ENCODE assay signal across 8 cellular contexts in the genomic region with DNA sequence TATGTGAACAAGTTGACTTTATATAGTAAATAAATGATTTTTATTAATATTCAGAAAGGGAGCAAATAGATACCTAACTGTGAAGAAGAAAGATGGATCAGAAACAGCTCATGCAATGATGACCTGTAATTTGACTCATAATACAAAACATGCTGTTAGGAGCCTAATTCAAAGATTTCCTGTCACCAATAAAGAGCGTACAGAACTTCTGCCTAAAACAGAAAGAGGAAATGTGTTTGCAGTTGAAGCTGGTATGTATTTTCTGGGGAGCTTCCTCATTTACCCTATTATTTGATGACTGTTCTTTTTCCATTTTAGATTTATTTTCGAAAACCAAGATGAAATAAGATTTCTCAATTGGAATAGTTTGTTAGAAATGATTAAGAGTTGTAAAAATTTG. TPM values are rescaled to one million over a fixed set of nuclear protein-coding genes. Genes with fewer than 3 reads are reported as not detected.
DNase-seq lines count a peak whose midpoint lies in the region; ATAC-seq and TF ChIP-seq lines count a peak whose summit lies in the region.

No MANE protein-coding gene starts in this region.

- H3K27me3 Mint-ChIP-seq in HFFc6 (ENCODE audit: insufficient read depth) (no peaks in the 10 kb centered on the region), endodermal cell (ENCODE audit: insufficient read depth) (no peaks in the 10 kb centered on the region), Calu3 (ENCODE audit: unreplicated experiment) (no peaks in the 10 kb centered on the region)

- H3K4me1 ChIP-seq in endodermal cell (ENCODE audit: control insufficient read depth, insufficient read depth, low read length) = no peaks in the 10 kb centered on the region

- DNase-seq in HFFc6 = no peak
- peak; percentile 89 for DNase-seq in MV-4-11 (lab: John Stamatoyannopoulos, UW)
- peak; percentile 55 for DNase-seq in medulla oblongata (ENCODE audit: extremely low spot score)
- DNase-seq in endodermal cell = no peak
- no peak for DNase-seq in Calu3
- no peak for DNase-seq in activated CD4-positive, alpha-beta T cell treated with anti-CD3 and anti-CD28 coated beads for 1 hour

- no TSS peak for BruUV-seq in Calu3 (replicated peaks; lab: Mats Ljungman, UMichigan)

- peak overlapping the region; percentile 30; the same call in 1 of the 2 replicates for H3K4me3 Mint-ChIP-seq in HFFc6
- H3K4me3 Mint-ChIP-seq in endodermal cell = no peak overlapping the region
- no peak overlapping the region for H3K4me3 Mint-ChIP-seq in Calu3 (ENCODE audit: low read depth, unreplicated experiment)

- peaks cover 28% of the 10 kb centered on the region for H3K9me3 ChIP-seq in endodermal cell (ENCODE audit: control insufficient read depth, low read length)

- no peak overlapping the region for H3K9ac ChIP-seq in endodermal cell (ENCODE audit: extremely low read depth, low read length, poor library complexity, severe bottlenecking)

- H3K9me3 Mint-ChIP-seq in HFFc6 (no peaks in the 10 kb centered on the region), endodermal cell (peaks cover 4% of the 10 kb centered on the region), Calu3 (ENCODE audit: low read depth, unreplicated experiment) (no peaks in the 10 kb centered on the region)

- H3K4me1 Mint-ChIP-seq in HFFc6 (ENCODE audit: low read depth) = peaks cover 42% of the 10 kb centered on the region
- H3K4me1 Mint-ChIP-seq in endodermal cell = no peaks in the 10 kb centered on the region
- no peaks in the 10 kb centered on the region for H3K4me1 Mint-ChIP-seq in Calu3 (ENCODE audit: low read depth, unreplicated experiment)

- CTCF ChIA-PET in Calu3 (lab: Charles Lee) = no interaction called here

- H3K36me3 Mint-ChIP-seq in HFFc6 (ENCODE audit: low read depth) (peaks cover 14% of the 10 kb centered on the region), endodermal cell (ENCODE audit: low read depth) (peaks cover 37% of the 10 kb centered on the region), Calu3 (ENCODE audit: insufficient read depth, unreplicated experiment) (no peaks in the 10 kb centered on the region)

- H3K27me3 ChIP-seq in endodermal cell (ENCODE audit: control insufficient read depth, insufficient read depth, low read length, poor library complexity, severe bottlenecking) = no peaks in the 10 kb centered on the region

- peaks cover 36% of the 10 kb centered on the region for H3K36me3 ChIP-seq in endodermal cell (ENCODE audit: control insufficient read depth, insufficient read depth, low read length)

- ATAC-seq in GM18520 (IDR thresholded peaks at IDR 0.05; ENCODE audit: unreplicated experiment) (peak; percentile 46), HG02571 (IDR thresholded peaks at IDR 0.05; ENCODE audit: unreplicated experiment) (no peak)

- no peak overlapping the region for H3K27ac ChIP-seq in endodermal cell (ENCODE audit: low read depth, low read length)

- intact Hi-C loops in Calu3 (cut with micrococcal nuclease; ENCODE audit: unreplicated experiment) = no loop called here

- peak overlapping the region; percentile 64; the same call in 1 of the 2 replicates for H3K27ac Mint-ChIP-seq in HFFc6
- H3K27ac Mint-ChIP-seq in endodermal cell = no peak overlapping the region
- no peak overlapping the region for H3K27ac Mint-ChIP-seq in Calu3 (ENCODE audit: unreplicated experiment)

- H3K4me3 ChIP-seq in endodermal cell (ENCODE audit: low read length) = no peak overlapping the region

- WGBS in endodermal cell (ENCODE audit: insufficient coverage in 1 of 2, insufficient read length in 1 of 2), 2 experiments = 83 to 95% methylated on average over 1 to 2 of the region's 2 CpGs

- TF ChIP-seq CTCF in HFFc6 (IDR thresholded peaks at IDR 0.05) (no peak), endodermal cell (conservative IDR thresholded peaks at IDR 0.05) (no peak), Calu3 (IDR thresholded peaks at IDR 0.05; ENCODE audit: unreplicated experiment) (no peak)

RNA-seq across cellular contexts. Expression of a gene that starts 11.4 kb away (rescaled TPM):
- 10 to 100 TPM; 13.0 to 17.6 (median 15.9) TPM for total RNA-seq in HFFc6 (2021; fragmentation: NEBNext Ultra II Directional; extraction: Animal tissue kit (Norgen Biotek cat#: 25700))
- total RNA-seq in endodermal cell = 10 to 100 TPM; 25.6 to 27.4 TPM
- polyA plus RNA-seq in endodermal cell (2013, experiment 1 of 2) = 20.9 TPM
- polyA plus RNA-seq in endodermal cell (2013, experiment 2 of 2) = 18.3 TPM
- 31.1 and 31.8 TPM in 2 replicates for total RNA-seq in Calu3 (2022)

RNA-seq across cellular contexts. Expression of a gene that starts 36.7 kb away (rescaled TPM):
- 1 to 10 TPM; 2.5 to 4.9 (median 3.0) TPM for total RNA-seq in HFFc6 (2021; fragmentation: NEBNext Ultra II Directional; extraction: Animal tissue kit (Norgen Biotek cat#: 25700))
- total RNA-seq in endodermal cell (100 to 1,000 TPM; 164 to 187 TPM), Calu3 (2022) (2.8 and 3.6 TPM in 2 replicates)
- polyA plus RNA-seq in endodermal cell (2013, experiment 1 of 2) = 21.3 TPM
- 25.0 TPM for polyA plus RNA-seq in endodermal cell (2013, experiment 2 of 2)

Comparison
In these comparisons a context has a peak if more than half of its experiments do, and no peak if none do; other contexts are left out.
1. DNase-seq: peak in MV-4-11 (single experiment) and medulla oblongata (single experiment); none in HFFc6 (single experiment), endodermal cell (single experiment), Calu3 (single experiment) and activated CD4-positive, alpha-beta T cell treated with anti-CD3 and anti-CD28 coated beads for 1 hour (single experiment).
2. RNA of a gene that starts 36.7 kb away (total RNA-seq): 164 to 187 TPM in endodermal cell; 2.5 to 4.9 TPM in HFFc6 and 2.8 to 3.6 TPM in Calu3; every median in the first group is over 10 times any median in the second.